In the genomic region with DNA sequence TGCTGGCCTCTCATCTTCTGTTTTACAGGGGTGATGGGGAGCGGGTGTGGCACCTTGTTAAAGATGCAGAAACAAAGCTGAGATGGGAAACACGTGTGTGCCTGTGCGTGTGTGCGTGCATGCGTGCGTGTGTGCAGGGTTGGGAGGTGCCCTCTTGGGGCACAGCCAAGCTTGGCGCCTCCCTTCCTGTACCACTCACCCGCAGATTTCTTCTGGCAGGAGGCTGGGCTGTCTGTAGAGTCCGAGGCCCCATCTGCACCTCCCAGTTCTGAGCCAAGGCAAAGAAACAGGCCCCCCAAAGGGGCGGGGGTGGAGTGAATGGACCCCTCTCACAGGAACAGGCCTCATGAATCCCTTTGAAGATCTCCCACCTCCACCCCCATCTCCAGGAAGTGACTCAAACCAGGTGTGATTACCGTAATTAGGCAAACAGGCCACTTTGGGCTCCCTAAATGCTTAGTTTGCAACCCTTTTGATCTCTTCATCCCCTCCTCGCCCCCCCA, we compare ENCODE assay signal across 8 cellular contexts. TPM values are rescaled to one million over a fixed set of nuclear protein-coding genes. Genes with fewer than 3 reads are reported as not detected.
A peak's percentile ranks its signal among the peaks of the same experiment; 100 is the strongest.
DNase-seq lines count a peak whose midpoint lies in the region; TF ChIP-seq lines count a peak whose summit lies in the region.

No MANE protein-coding gene starts in this region.

- H3K9me3 ChIP-seq in breast epithelium, result no peaks in the 10 kb centered on the region

- peaks cover 2 to 5% of the 10 kb centered on the region in 2 donors for H3K4me1 ChIP-seq in breast epithelium

- DNase-seq in GM20000 (ENCODE audit: low spot score), result peak; percentile 47
- DNase-seq in UCSD-AML1 (lab: John Stamatoyannopoulos, UW; ENCODE audit: unreplicated experiment), result peak; percentile 39
- DNase-seq in breast epithelium (ENCODE audit: low spot score in 2 of 2), result no peak
- peak; percentile 69 to 87 (median 81) for DNase-seq in stimulated activated CD4-positive, alpha-beta T cell treated with anti-CD3 and anti-CD28 coated beads, Interleukin-12 subunit alpha, Interleukin-12 subunit beta, amount 100 ng/mL, for 48 hours (ENCODE audit: low read depth in 2 of 3, low spot score in 1 of 3)
- no peak for DNase-seq in C1 segment of cervical spinal cord (lab: John Stamatoyannopoulos, UW)
- no peak for DNase-seq in EL
- no peak for DNase-seq in ureter (ENCODE audit: low spot score)
- DNase-seq in NCI-H526 (lab: John Stamatoyannopoulos, UW), result no peak

- TF ChIP-seq CTCF in GM20000 (IDR thresholded peaks at IDR 0.05; ENCODE audit: extremely low read depth, missing control alignments), result no peak
- TF ChIP-seq CTCF in breast epithelium (IDR thresholded peaks at IDR 0.05), result no peak

- H3K27me3 ChIP-seq in breast epithelium, result no peaks in the 10 kb centered on the region

- no peak for TF ChIP-seq POLR2A in breast epithelium (IDR thresholded peaks at IDR 0.05)

- no peaks in the 10 kb centered on the region for H3K36me3 ChIP-seq in breast epithelium

- intact Hi-C loops in breast epithelium (cut with DNase I; ENCODE audit: low total_unique reads), result no loop called here

- no peak overlapping the region for H3K4me3 ChIP-seq in breast epithelium

- H3K27ac ChIP-seq in breast epithelium, result peak overlapping the region; percentile 23 to 33

RNA-seq across cellular contexts. Expression of a gene that starts 20.9 kb away (rescaled TPM):
- total RNA-seq in breast epithelium, result 10 to 100 TPM in 2 of 3 donors, not detected in 1; 30.5 to 52.2 TPM
- 53.1 TPM for total RNA-seq in ureter

RNA-seq across cellular contexts. Expression of a gene that starts 37.3 kb away (rescaled TPM):
- total RNA-seq in breast epithelium (100 to 1,000 TPM; 191 to 893 (median 278) TPM), ureter (505 TPM)

Comparison
In these comparisons a context has a peak if more than half of its experiments do, and no peak if none do; other contexts are left out.
1. DNase-seq: peak in GM20000 (single experiment), UCSD-AML1 (single experiment) and stimulated activated CD4-positive, alpha-beta T cell treated with anti-CD3 and anti-CD28 coated beads, Interleukin-12 subunit alpha, Interleukin-12 subunit beta, amount 100 ng/mL, for 48 hours (3 of 3); none in breast epithelium (0 of 2), C1 segment of cervical spinal cord (0 of 14), EL (single experiment), ureter (single experiment) and NCI-H526 (0 of 2).